Comparison of ENCODE assay signal across 25 cellular contexts in the genomic region with DNA sequence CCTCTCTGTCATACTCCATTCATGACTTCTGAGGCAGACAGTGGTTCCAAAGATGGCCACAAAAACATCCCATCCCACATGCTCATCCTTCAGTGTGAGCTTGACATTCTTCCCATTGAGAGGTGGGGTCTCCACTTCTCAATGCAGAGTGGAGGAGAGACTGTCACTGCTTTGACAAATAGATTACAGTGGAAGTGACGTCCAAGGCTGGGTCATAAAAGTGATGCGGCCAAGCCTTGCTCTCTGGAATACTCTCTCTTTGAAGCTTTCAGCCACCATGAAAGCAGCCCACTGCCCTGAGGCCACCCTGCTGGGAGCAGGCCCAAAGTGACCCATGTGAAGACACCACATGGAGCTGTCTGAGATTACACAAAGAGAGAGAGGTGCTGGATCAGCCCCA. TPM values are rescaled to one million over a fixed set of nuclear protein-coding genes. Genes with fewer than 3 reads are reported as not detected.
DNase-seq lines count a peak whose midpoint lies in the region; ATAC-seq, FAIRE-seq and TF ChIP-seq lines count a peak whose summit lies in the region.
"Had no signal": no experiment of that assay in that cellular context is flagged by ENCODE, and none has a peak within 500 bp of the region (broad histone marks: within the 10 kb centered on the region; RNA-seq: fewer than 3 reads in every experiment).

No MANE protein-coding gene starts in this region.

- whole genome bisulfite sequencing in body of pancreas, 2 donors, result 85 to 95% methylated on average over 2 of the region's 2 CpGs

- intact Hi-C loops in body of pancreas (cut with DNase I), result loop anchor here (10.0 kb wide), 1 partner anchor 271 kb away; no protein-coding TSS in a partner anchor
- intact Hi-C loops in upper lobe of right lung (cut with DNase I), result no loop called here

- H3K4me1 ChIP-seq in KMS-11 (ENCODE audit: low read depth, poor library complexity, severe bottlenecking) (peaks cover 26% of the 10 kb centered on the region), body of pancreas (peaks cover 4% of the 10 kb centered on the region), upper lobe of right lung (peaks cover 6% of the 10 kb centered on the region)
- H3K4me1 ChIP-seq: BE2C had no signal

- H3K36me3 ChIP-seq in KMS-11 (ENCODE audit: insufficient read depth) (no peaks in the 10 kb centered on the region), body of pancreas (replicated peaks in 1 of 2; ENCODE audit: insufficient read depth in 1 of 2, low read depth in 2 of 2) (no peaks in the 10 kb centered on the region), upper lobe of right lung (no peaks in the 10 kb centered on the region)
- H3K36me3 ChIP-seq: BE2C had no signal

- no peaks in the 10 kb centered on the region for H3K9me3 ChIP-seq in body of pancreas
- no peaks in the 10 kb centered on the region for H3K9me3 ChIP-seq in upper lobe of right lung

- H3K27ac ChIP-seq in KMS-11 (no peak overlapping the region), body of pancreas (no peak overlapping the region), upper lobe of right lung (no peak overlapping the region)
- H3K27ac ChIP-seq: GM23248, HL-60 had no signal

- H3K4me3 ChIP-seq in KMS-11 (IDR thresholded peaks at IDR 0.05; ENCODE audit: insufficient read depth, low read depth, low read length) (no peak overlapping the region), body of pancreas (no peak overlapping the region), upper lobe of right lung (no peak overlapping the region)
- H3K4me3 ChIP-seq: GM12878, GM23248 had no signal

- H3K9ac ChIP-seq in KMS-11, result no peak overlapping the region
- H3K9ac ChIP-seq: GM23248 had no signal

- H4K20me1 ChIP-seq in KMS-11 (ENCODE audit: insufficient read depth), result no peaks in the 10 kb centered on the region

- no peaks in the 10 kb centered on the region for H3K27me3 ChIP-seq in KMS-11 (ENCODE audit: insufficient read depth, low read depth)
- H3K27me3 ChIP-seq in body of pancreas, result no peaks in the 10 kb centered on the region
- H3K27me3 ChIP-seq in upper lobe of right lung, result no peaks in the 10 kb centered on the region
- H3K27me3 ChIP-seq: BE2C had no signal

- TF ChIP-seq CTCF in KMS-11 (conservative IDR thresholded peaks at IDR 0.05; ENCODE audit: low read depth, low read length) (no peak), body of pancreas (IDR thresholded peaks at IDR 0.05) (no peak), upper lobe of right lung (IDR thresholded peaks at IDR 0.05) (no peak)

- no peaks in the 10 kb centered on the region for H3K79me2 ChIP-seq in KMS-11 (ENCODE audit: insufficient read depth, low read depth)

- no peak for DNase-seq in HTR-8/SVneo (ENCODE audit: insufficient read length, low spot score)
- no peak for DNase-seq in body of pancreas
- DNase-seq in upper lobe of right lung, result no peak
- no peak for DNase-seq in left lobe of liver (ENCODE audit: low spot score)
- DNase-seq in effector CD4-positive, alpha-beta T cell, result no peak
- DNase-seq: ACHN; BE2C; C1 segment of cervical spinal cord; CD4-positive, CD25-positive, alpha-beta regulatory T cell; CD8-positive, alpha-beta memory T cell; COR-L47; DMS 273 treated with DMSO at 0.1 percent for 48 hours; DMS53; DND-41; EL; GM23248; HCEC 1CT; HFFc6 had no signal

- H2AFZ ChIP-seq in KMS-11 (ENCODE audit: low read depth), result peak overlapping the region; percentile 55; the same call in 1 of the 2 replicates
- H2AFZ ChIP-seq: GM23248 had no signal

- peak overlapping the region; percentile 20; the same call in 1 of the 2 replicates for H3K4me2 ChIP-seq in KMS-11

- ATAC-seq in body of pancreas (peak; percentile 18), upper lobe of right lung (peak; percentile 10), left lobe of liver (no peak), GM21717 (IDR thresholded peaks at IDR 0.05; ENCODE audit: unreplicated experiment) (no peak)
- ATAC-seq: GM12878 had no signal

- no peak for TF ChIP-seq POLR2A in body of pancreas (IDR thresholded peaks at IDR 0.05)

- FAIRE-seq in HTR-8/SVneo (lab: Jason Lieb, UNC), result peak; percentile 52
- FAIRE-seq: A204.1, GM12878, GM19239, H54 had no signal

RNA-seq across cellular contexts. Expression of a gene that starts 59.0 kb away (rescaled TPM):
- 1 to 10 TPM in 1 of 2 donors, under 1 TPM in 1; 0.99 to 2.6 TPM for total RNA-seq in body of pancreas
- total RNA-seq in upper lobe of right lung, result 4.6 TPM
- 3.2 TPM for total RNA-seq in left lobe of liver
- total RNA-seq: CD4-positive, CD25-positive, alpha-beta regulatory T cell; CD8-positive, alpha-beta memory T cell had no signal

Comparison
In these comparisons a context has a peak if more than half of its experiments do, and no peak if none do; other contexts are left out.
1. ATAC-seq: peak in body of pancreas (single experiment) and upper lobe of right lung (single experiment); none in left lobe of liver (single experiment) and GM21717 (single experiment).